Comparison of ENCODE assay signal across 11 cellular contexts in genomic region chr1:89546082-89546889, GRCh38. TPM values are rescaled to one million over a fixed set of nuclear protein-coding genes. Genes with fewer than 3 reads are reported as not detected.
DNase-seq lines count a peak whose midpoint lies in the region; ATAC-seq and TF ChIP-seq lines count a peak whose summit lies in the region.
"Had no signal": no experiment of that assay in that cellular context is flagged by ENCODE, and none has a peak within 500 bp of the region (broad histone marks: within the 10 kb centered on the region; RNA-seq: fewer than 3 reads in every experiment).

No MANE protein-coding gene starts in this region.

- no peak overlapping the region for H3K4me2 ChIP-seq in IMR-90 (ENCODE audit: low read depth, low read length)

- no TSS peak for BruUV-seq in IMR-90 (replicated peaks; lab: Mats Ljungman, UMichigan)

- H2AFZ ChIP-seq in IMR-90 (replicated peaks; ENCODE audit: low read length, poor library complexity) = no peak overlapping the region

- no peak overlapping the region for H2BK120ac ChIP-seq in IMR-90 (ENCODE audit: low read depth, low read length)

- H3K14ac ChIP-seq in IMR-90 (replicated peaks; ENCODE audit: low read depth, low read length) = no peak overlapping the region

- CTCF ChIA-PET in CD4-positive, alpha-beta T cell (lab: Charles Lee) = no interaction called here
- CTCF ChIA-PET in IMR-90 (lab: Yijun Ruan, JAX) = no interaction called here

- H3K36me3 ChIP-seq in IMR-90 (ENCODE audit: control insufficient read depth, insufficient read depth, low read length) (no peaks in the 10 kb centered on the region), mucosa of descending colon (ENCODE audit: low read depth) (no peaks in the 10 kb centered on the region), stomach (no peaks in the 10 kb centered on the region)

- peak overlapping the region; percentile 0 for H3K27ac Mint-ChIP-seq in CD4-positive, alpha-beta T cell
- H3K27ac Mint-ChIP-seq: HFFc6 had no signal

- no CpG with 5 or more reads among the region's 3 CpGs for WGBS in IMR-90 (ENCODE audit: extremely low coverage in 2 of 2, insufficient read length in 1 of 2), 2 experiments
- 96 to 100% (median 98%) methylated on average over 3 of the region's 3 CpGs for WGBS in stomach, 5 donors

- no peak overlapping the region for H3K56ac ChIP-seq in IMR-90 (ENCODE audit: extremely low read depth, insufficient read depth, low read length)

- no peak overlapping the region for H2BK20ac ChIP-seq in IMR-90 (ENCODE audit: low read depth, low read length)

- no peak for TF ChIP-seq CTCF in CD4-positive, alpha-beta T cell (IDR thresholded peaks at IDR 0.05)
- no peak for TF ChIP-seq CTCF in IMR-90 (conservative IDR thresholded peaks at IDR 0.05; ENCODE audit: low read depth, low read length)
- TF ChIP-seq CTCF in astrocyte of the spinal cord (IDR thresholded peaks at IDR 0.05; ENCODE audit: low read depth, low read length) = no peak
- no peak for TF ChIP-seq CTCF in mucosa of descending colon (IDR thresholded peaks at IDR 0.05)
- TF ChIP-seq CTCF in stomach (IDR thresholded peaks at IDR 0.05) = no peak

- intact Hi-C loops in CD4-positive, alpha-beta T cell (cut with DNase I, micrococcal nuclease) = no loop called here
- intact Hi-C loops in IMR-90 (cut with micrococcal nuclease) (no loop called here), mucosa of descending colon (cut with DNase I, micrococcal nuclease) (no loop called here), stomach (cut with DNase I; ENCODE audit: low total_unique reads) (no loop called here)

- H3K36me3 Mint-ChIP-seq in CD4-positive, alpha-beta T cell (ENCODE audit: low read depth) = peaks cover 21% of the 10 kb centered on the region

- H3K27me3 Mint-ChIP-seq in CD4-positive, alpha-beta T cell = no peaks in the 10 kb centered on the region

- no peak for TF ChIP-seq RAD21 in IMR-90 (IDR thresholded peaks at IDR 0.05; ENCODE audit: low read length)

- H3K9ac ChIP-seq in IMR-90 (ENCODE audit: low read depth, low read length) = no peak overlapping the region

- H4K91ac ChIP-seq in IMR-90 (ENCODE audit: insufficient read depth, low read depth, low read length) = no peak overlapping the region

- no peak for TF ChIP-seq EP300 in stomach (IDR thresholded peaks at IDR 0.05)

- H3K27ac ChIP-seq in CD4-positive, alpha-beta T cell (ENCODE audit: low read depth, low read length) = no peak overlapping the region
- H3K27ac ChIP-seq in IMR-90 (ENCODE audit: insufficient read depth, low read length) = no peak overlapping the region
- H3K27ac ChIP-seq in stomach = no peak overlapping the region

- dilution Hi-C loops in IMR-90 (cut with HindIII; ENCODE audit: low sequenced_read_pairs, unreplicated experiment) = no loop called here

- H2BK15ac ChIP-seq in IMR-90 (ENCODE audit: low read depth, low read length) = no peak overlapping the region

- H3K27me3 ChIP-seq in CD4-positive, alpha-beta T cell (ENCODE audit: control insufficient read depth, insufficient read depth, low read length) = no peaks in the 10 kb centered on the region
- H3K27me3 ChIP-seq in IMR-90 (ENCODE audit: control insufficient read depth, insufficient read depth, low read length) (no peaks in the 10 kb centered on the region), stomach (no peaks in the 10 kb centered on the region)

- peak; percentile 33 for ATAC-seq in CD4-positive, alpha-beta T cell (ENCODE audit: poor library complexity)
- ATAC-seq in IMR-90 (ENCODE audit: low read depth) (no peak), mucosa of descending colon (peak; percentile 62), HG03521 (IDR thresholded peaks at IDR 0.05; ENCODE audit: unreplicated experiment) (no peak)

- H3K18ac ChIP-seq in IMR-90 (ENCODE audit: low read depth, low read length) = no peak overlapping the region

- POLR2A ChIA-PET in CD4-positive, alpha-beta T cell (lab: Charles Lee) = interaction anchor here (0.6 to 1.4 kb wide), 2 partner anchors 10 to 218 kb away, joined by 3 to 4 read pairs; no protein-coding TSS in a partner anchor
- POLR2A ChIA-PET in IMR-90 (lab: Charles Lee; ENCODE audit: unreplicated experiment) = no interaction called here

- H3K4me1 Mint-ChIP-seq in CD4-positive, alpha-beta T cell (ENCODE audit: low read depth) = peaks cover 75% of the 10 kb centered on the region

- H3K9me3 ChIP-seq in CD4-positive, alpha-beta T cell (ENCODE audit: control insufficient read depth, low read length) = no peaks in the 10 kb centered on the region
- no peaks in the 10 kb centered on the region for H3K9me3 ChIP-seq in IMR-90 (ENCODE audit: control insufficient read depth, insufficient read depth, low read length)
- H3K9me3 ChIP-seq in mucosa of descending colon = no peaks in the 10 kb centered on the region
- no peaks in the 10 kb centered on the region for H3K9me3 ChIP-seq in stomach

- no peak for DNase-seq in CD4-positive, alpha-beta T cell
- DNase-seq in IMR-90 (peak; percentile 39), astrocyte of the spinal cord (ENCODE audit: low read depth, low spot score) (peak; percentile 59), mucosa of descending colon (no peak), stomach (no peak), NCI-H1092 (lab: John Stamatoyannopoulos, UW) (no peak), NCI-H2081 (lab: John Stamatoyannopoulos, UW) (no peak)
- DNase-seq: aorta, HFFc6, NCI-H748 treated with DMSO at 0.1 percent for 48 hours had no signal

- H3K9me1 ChIP-seq in IMR-90 (ENCODE audit: insufficient read depth, low read length) = no peaks in the 10 kb centered on the region

- H3K4me3 Mint-ChIP-seq in CD4-positive, alpha-beta T cell = no peak overlapping the region
- H3K4me3 Mint-ChIP-seq: HFFc6 had no signal

- H4K5ac ChIP-seq in IMR-90 (ENCODE audit: low read depth, low read length) = no peak overlapping the region

- in situ Hi-C loops in IMR-90 (cut with MboI; ENCODE audit: low sequenced_read_pairs) (no loop called here), astrocyte of the spinal cord (cut with HindIII; ENCODE audit: low sequenced_read_pairs) (no loop called here)

- H3K4me1 ChIP-seq in IMR-90 (ENCODE audit: control insufficient read depth, insufficient read depth, low read length) = no peaks in the 10 kb centered on the region
- H3K4me1 ChIP-seq in mucosa of descending colon (ENCODE audit: low read depth) = no peaks in the 10 kb centered on the region
- H3K4me1 ChIP-seq in stomach = peaks cover 0 to 61% (median 26%) of the 10 kb centered on the region in 4 donors

- H4K8ac ChIP-seq in IMR-90 (ENCODE audit: low read depth in 2 of 2, low read length in 2 of 2) = no peak overlapping the region

- H3K9me3 Mint-ChIP-seq in CD4-positive, alpha-beta T cell = no peaks in the 10 kb centered on the region
- H3K9me3 Mint-ChIP-seq: HFFc6 had no signal

- no peak overlapping the region for H2AK9ac ChIP-seq in IMR-90 (replicated peaks; ENCODE audit: low read depth, low read length, poor library complexity)

- no peaks in the 10 kb centered on the region for H4K20me1 ChIP-seq in IMR-90 (ENCODE audit: insufficient read depth, low read length)

- no peak overlapping the region for H3K4me3 ChIP-seq in IMR-90 (ENCODE audit: insufficient read depth, low read depth, low read length)
- H3K4me3 ChIP-seq in astrocyte of the spinal cord (ENCODE audit: low read depth, low read length) = no peak overlapping the region
- H3K4me3 ChIP-seq in mucosa of descending colon = no peak overlapping the region
- H3K4me3 ChIP-seq in stomach = no peak overlapping the region

- no peak for TF ChIP-seq POLR2A in IMR-90 (IDR thresholded peaks at IDR 0.05; ENCODE audit: low read depth, low read length)
- no peak for TF ChIP-seq POLR2A in stomach (IDR thresholded peaks at IDR 0.05)

- no peaks in the 10 kb centered on the region for H3K79me1 ChIP-seq in IMR-90 (ENCODE audit: low read depth in 1 of 2, low read length in 2 of 2)

- no peak overlapping the region for H2AK5ac ChIP-seq in IMR-90 (ENCODE audit: low read depth, low read length)

- H3K23ac ChIP-seq in IMR-90 (ENCODE audit: low read depth, low read length) = no peak overlapping the region; the same call in 1 of the 2 replicates

- no peak overlapping the region for H2BK5ac ChIP-seq in IMR-90 (ENCODE audit: low read depth, low read length, poor library complexity, severe bottlenecking)

- no peak overlapping the region for H3K4ac ChIP-seq in IMR-90 (ENCODE audit: low read depth, low read length)

TF ChIP-seq in IMR-90, 13 proteins besides CTCF, POLR2A, EP300 and RAD21 (continues in another document):
- TF ChIP-seq ELK1 (IDR thresholded peaks at IDR 0.05; ENCODE audit: borderline replicate concordance, low read depth, low read length) (no peak), MXI1 (IDR thresholded peaks at IDR 0.05; ENCODE audit: borderline replicate concordance, low read depth, low read length) (no peak), RCOR1 (IDR thresholded peaks at IDR 0.05; ENCODE audit: insufficient replicate concordance, low read length) (no peak), RFX5 (IDR thresholded peaks at IDR 0.05; ENCODE audit: low read depth, low read length) (no peak), CEBPB (IDR thresholded peaks at IDR 0.05; ENCODE audit: low read depth, low read length) (no peak), CHD1 (IDR thresholded peaks at IDR 0.05; ENCODE audit: low read depth, low read length) (no peak), SMC3 (IDR thresholded peaks at IDR 0.05; ENCODE audit: low read depth, low read length) (no peak), BHLHE40 (IDR thresholded peaks at IDR 0.05; ENCODE audit: low read depth, low read length) (no peak), NFE2L2 (IDR thresholded peaks at IDR 0.05; ENCODE audit: low read depth, low read length) (no peak), FOS (IDR thresholded peaks at IDR 0.05; ENCODE audit: low read depth, low read length) (no peak)

RNA-seq across cellular contexts. Expression of gene LRRC8B, which starts 21.7 kb away (rescaled TPM):
- 10 to 100 TPM; 15.4 to 16.8 TPM for total RNA-seq in CD4-positive, alpha-beta T cell
- 1.4 and 1.8 TPM in 2 replicates for total RNA-seq in IMR-90 (2012; rRNA removed)
- polyA plus RNA-seq in IMR-90 (2012; rRNA removed) = 0.44 and 0.74 TPM in 2 replicates
- polyA plus RNA-seq in IMR-90 (2012; cell fraction: cytosol; rRNA removed) = 0.10 and 0.33 TPM in 2 replicates
- 0.21 and 0.48 TPM in 2 replicates for polyA plus RNA-seq in IMR-90 (2012; cell fraction: nucleus; rRNA removed; ENCODE audit: low replicate concordance)
- total RNA-seq in mucosa of descending colon = 10 to 100 TPM; 11.2 to 16.1 (median 11.6) TPM
- 10 to 100 TPM in 4 of 5 donors, 1 to 10 TPM in 1; 1.2 to 27.4 (median 15.2) TPM for total RNA-seq in stomach
- 1 to 10 TPM; 1.4 to 1.8 (median 1.6) TPM for polyA plus RNA-seq in stomach

Comparison
In these comparisons a context has a peak if more than half of its experiments do, and no peak if none do; other contexts are left out.
1. ATAC-seq: peak in CD4-positive, alpha-beta T cell (single experiment) and mucosa of descending colon (single experiment); none in IMR-90 (single experiment) and HG03521 (single experiment).
2. DNase-seq: peak in IMR-90 (single experiment) and astrocyte of the spinal cord (single experiment); none in CD4-positive, alpha-beta T cell (0 of 10), mucosa of descending colon (0 of 3), stomach (single experiment), NCI-H1092 (single experiment) and NCI-H2081 (0 of 2).